Comparison of ENCODE assay signal across 27 cellular contexts in the genomic region with DNA sequence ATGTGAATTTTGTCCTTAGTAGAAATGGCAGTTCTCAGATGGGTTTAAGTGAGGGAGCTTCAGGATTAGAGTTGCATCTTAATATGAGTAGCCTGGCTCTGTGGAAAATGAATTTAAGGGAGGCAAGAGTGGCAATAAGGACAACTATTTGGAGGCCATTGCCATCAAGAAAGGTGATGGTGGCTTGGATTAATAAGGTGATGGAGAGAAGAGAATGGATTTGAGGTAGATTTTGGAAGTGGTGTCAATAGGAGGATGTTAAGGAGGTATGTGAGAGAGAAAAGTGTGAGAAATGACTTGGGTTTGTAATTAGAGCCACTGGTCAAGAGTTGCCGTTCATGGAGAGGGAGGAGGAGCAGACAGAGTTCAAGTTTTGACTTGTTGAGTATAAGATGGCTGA.
"Had no signal": no experiment of that assay in that cellular context is flagged by ENCODE, and none has a peak within 500 bp of the region (broad histone marks: within the 10 kb centered on the region; RNA-seq: fewer than 3 reads in every experiment).

No MANE protein-coding gene starts in this region.

- H3K27ac Mint-ChIP-seq: activated B cell treated with CpG ODN at 0.5 μM for 24 hours; activated CD8-positive, alpha-beta T cell treated with anti-CD3 and anti-CD28 coated beads for 36 hours; activated T-helper 17 cell treated with anti-CD3 and anti-CD28 coated beads, Interleukin-2, amount 50 U/mL, for 72 hours; mesothelial cell of epicardium; naive B cell; T-helper 2 cell treated with Interferon-gamma antibody and Interleukin-4, amounts not matched to agents 5 μg/mL and 100 μg/mL, for 36 hours; type B pancreatic cell had no signal

- ATAC-seq: activated CD8-positive, alpha-beta T cell treated with anti-CD3 and anti-CD28 coated beads for 36 hours; activated T-cell treated with anti-CD3 and anti-CD28 coated beads, Interleukin-2, amount 50 U/mL, for 4 hours; activated T-helper 17 cell treated with anti-CD3 and anti-CD28 coated beads, Interleukin-2, amount 50 U/mL, for 72 hours had no signal

- DNase-seq: activated B cell treated with CpG ODN at 0.5 μM for 24 hours; activated CD4-positive, alpha-beta T cell treated with anti-CD3 and anti-CD28 coated beads, Interleukin-2, amount 50 U/mL, for 1 hour; activated CD8-positive, alpha-beta T cell treated with anti-CD3 and anti-CD28 coated beads for 36 hours; activated gamma-delta T cell treated with Interleukin-2 at 50 U/mL for 16 hours; activated naive CD4-positive, alpha-beta T cell treated with anti-CD3 and anti-CD28 coated beads, Interleukin-2, amount 50 U/mL, for 16 hours; activated T-cell treated with anti-CD3 and anti-CD28 coated beads, Interleukin-2, amount 50 U/mL, for 4 hours; amniotic stem cell; dermis blood vessel endothelial cell; effector CD4-positive, alpha-beta T cell; head of caudate nucleus; hippocampal formation; left cardiac atrium; naive B cell; occipital lobe; spleen; stimulated activated naive CD4-positive, alpha-beta T cell; T-helper 1 cell; testis; uterus had no signal

- H3K27me3 Mint-ChIP-seq: activated B cell treated with CpG ODN at 0.5 μM for 24 hours; activated CD8-positive, alpha-beta T cell treated with anti-CD3 and anti-CD28 coated beads for 36 hours; activated T-helper 17 cell treated with anti-CD3 and anti-CD28 coated beads, Interleukin-2, amount 50 U/mL, for 72 hours; naive B cell; type B pancreatic cell had no signal

- H3K4me3 Mint-ChIP-seq: activated B cell treated with CpG ODN at 0.5 μM for 24 hours; activated CD8-positive, alpha-beta T cell treated with anti-CD3 and anti-CD28 coated beads for 36 hours; activated T-cell treated with anti-CD3 and anti-CD28 coated beads, Interleukin-2, amount 50 U/mL, for 4 hours; activated T-helper 17 cell treated with anti-CD3 and anti-CD28 coated beads, Interleukin-2, amount 50 U/mL, for 72 hours; mesothelial cell of epicardium; naive B cell; neural crest cell; T-helper 2 cell treated with Interferon-gamma antibody and Interleukin-4, amounts not matched to agents 5 μg/mL and 100 μg/mL, for 36 hours; type B pancreatic cell had no signal

- H3K9me3 ChIP-seq: right atrium auricular region, spleen, testis, uterus had no signal

- H3K4me1 Mint-ChIP-seq: activated T-helper 17 cell treated with anti-CD3 and anti-CD28 coated beads, Interleukin-2, amount 50 U/mL, for 72 hours had no signal

- H3K36me3 ChIP-seq: right atrium auricular region, spleen, uterus had no signal

- FAIRE-seq: colon, endometrium had no signal

- H3K27me3 ChIP-seq: right atrium auricular region, spleen, testis, uterus had no signal

- H3K9me3 Mint-ChIP-seq: activated B cell treated with CpG ODN at 0.5 μM for 24 hours; activated CD8-positive, alpha-beta T cell treated with anti-CD3 and anti-CD28 coated beads for 36 hours; activated T-cell treated with anti-CD3 and anti-CD28 coated beads, Interleukin-2, amount 50 U/mL, for 4 hours; activated T-helper 17 cell treated with anti-CD3 and anti-CD28 coated beads, Interleukin-2, amount 50 U/mL, for 72 hours; mesothelial cell of epicardium; naive B cell; neural crest cell; T-helper 2 cell treated with Interferon-gamma antibody and Interleukin-4, amounts not matched to agents 5 μg/mL and 100 μg/mL, for 36 hours; type B pancreatic cell had no signal

- H3K4me3 ChIP-seq: right atrium auricular region, spleen, testis, uterus had no signal
